Comparison of ENCODE assay signal across 1 cellular context in the genomic region with DNA sequence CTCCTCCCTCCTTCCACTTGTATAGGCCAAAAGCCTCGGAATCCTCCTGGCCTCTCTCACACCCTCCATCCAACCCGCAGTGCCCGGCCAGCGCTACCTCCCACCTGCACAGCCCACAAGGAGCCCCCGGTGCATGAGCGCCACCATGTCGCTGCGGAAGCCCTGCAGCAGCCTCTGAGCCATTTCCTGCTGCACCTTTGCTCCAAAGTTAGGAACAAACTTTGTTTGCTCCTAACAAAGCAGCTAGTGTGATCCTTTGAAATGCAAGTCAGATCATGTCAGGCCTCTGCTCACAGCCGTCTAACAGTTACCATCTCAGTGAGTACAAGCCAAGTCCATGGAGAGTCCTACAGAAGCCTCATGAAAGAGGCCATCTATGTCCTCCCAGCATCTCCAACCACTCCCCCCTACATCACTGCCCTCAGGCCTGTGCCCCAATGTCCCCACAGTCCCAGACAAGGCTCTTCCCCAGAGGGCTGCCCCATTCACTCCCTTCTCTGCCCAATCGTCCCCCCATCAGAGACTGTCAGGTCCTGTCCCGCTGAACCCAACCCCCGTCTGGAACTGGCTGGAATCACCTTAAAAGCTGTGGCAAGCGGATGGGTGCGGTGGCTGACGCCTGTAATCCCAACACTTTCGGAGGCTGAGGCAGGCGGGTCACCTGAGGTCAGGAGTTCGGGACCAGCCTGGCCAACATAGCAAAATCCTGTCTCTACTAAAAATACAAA.
TF ChIP-seq lines count a peak whose summit lies in the region.

No MANE protein-coding gene starts in this region.

TF ChIP-seq in HepG2, 621 proteins besides CTCF, POLR2A, EP300 and RAD21 (continued from another document and continues in another):
- TF ChIP-seq, protein P1, sequence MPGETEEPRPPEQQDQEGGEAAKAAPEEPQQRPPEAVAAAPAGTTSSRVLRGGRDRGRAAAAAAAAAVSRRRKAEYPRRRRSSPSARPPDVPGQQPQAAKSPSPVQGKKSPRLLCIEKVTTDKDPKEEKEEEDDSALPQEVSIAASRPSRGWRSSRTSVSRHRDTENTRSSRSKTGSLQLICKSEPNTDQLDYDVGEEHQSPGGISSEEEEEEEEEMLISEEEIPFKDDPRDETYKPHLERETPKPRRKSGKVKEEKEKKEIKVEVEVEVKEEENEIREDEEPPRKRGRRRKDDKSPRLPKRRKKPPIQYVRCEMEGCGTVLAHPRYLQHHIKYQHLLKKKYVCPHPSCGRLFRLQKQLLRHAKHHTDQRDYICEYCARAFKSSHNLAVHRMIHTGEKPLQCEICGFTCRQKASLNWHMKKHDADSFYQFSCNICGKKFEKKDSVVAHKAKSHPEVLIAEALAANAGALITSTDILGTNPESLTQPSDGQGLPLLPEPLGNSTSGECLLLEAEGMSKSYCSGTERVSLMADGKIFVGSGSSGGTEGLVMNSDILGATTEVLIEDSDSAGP (CRISPR knock-in tag; IDR thresholded peaks at IDR 0.05; ENCODE audit: borderline replicate concordance) = peak; percentile 64
- TF ChIP-seq JUNB (CRISPR knock-in tag; IDR thresholded peaks at IDR 0.05; ENCODE audit: borderline replicate concordance) (no peak), NONO (IDR thresholded peaks at IDR 0.05) (no peak), NONO (CRISPR knock-in tag; conservative IDR thresholded peaks at IDR 0.05) (0 out of 2 replicates have a peak, but pooled peaks have one; percentile 53), ZNF761 (CRISPR knock-in tag; conservative IDR thresholded peaks at IDR 0.05) (no peak), ELF3 (CRISPR knock-in tag; IDR thresholded peaks at IDR 0.05) (peak; percentile 75), PHF8 (CRISPR knock-in tag; IDR thresholded peaks at IDR 0.05) (peak; percentile 20; the same call in 1 of the 2 replicates), ZNF260 (CRISPR knock-in tag; IDR thresholded peaks at IDR 0.05; ENCODE audit: borderline replicate concordance, low read depth) (no peak), POLR2AphosphoS2 (IDR thresholded peaks at IDR 0.05; ENCODE audit: low read depth, low read length) (no peak), KLF9 (CRISPR knock-in tag; IDR thresholded peaks at IDR 0.05; ENCODE audit: low read depth) (no peak), PRPF4 (IDR thresholded peaks at IDR 0.05; ENCODE audit: low read depth, low read length, poor library complexity, severe bottlenecking) (no peak), POLR2G (IDR thresholded peaks at IDR 0.05; ENCODE audit: low read depth, low read length) (no peak), HNRNPLL (IDR thresholded peaks at IDR 0.05; ENCODE audit: low read depth, low read length, poor library complexity, severe bottlenecking) (peak; percentile 51), TOPORS (CRISPR knock-in tag; IDR thresholded peaks at IDR 0.05) (no peak), ZBTB38 (CRISPR knock-in tag; IDR thresholded peaks at IDR 0.05) (peak; percentile 99), RXRB (CRISPR knock-in tag; IDR thresholded peaks at IDR 0.05; ENCODE audit: borderline replicate concordance) (peak; percentile 51; the same call in 1 of the 2 replicates), GATAD1 (CRISPR knock-in tag; IDR thresholded peaks at IDR 0.05) (no peak), SRSF1 (optimal IDR thresholded peaks at IDR 0.05; ENCODE audit: low read depth, low read length) (no peak), ZNF629 (CRISPR knock-in tag; conservative IDR thresholded peaks at IDR 0.05) (0 out of 2 replicates have a peak, but pooled peaks have one; percentile 6), ZNF563 (CRISPR knock-in tag; IDR thresholded peaks at IDR 0.05) (no peak), ZNF644 (CRISPR knock-in tag; IDR thresholded peaks at IDR 0.05; ENCODE audit: low read depth) (no peak)
- TF ChIP-seq, protein P2, sequence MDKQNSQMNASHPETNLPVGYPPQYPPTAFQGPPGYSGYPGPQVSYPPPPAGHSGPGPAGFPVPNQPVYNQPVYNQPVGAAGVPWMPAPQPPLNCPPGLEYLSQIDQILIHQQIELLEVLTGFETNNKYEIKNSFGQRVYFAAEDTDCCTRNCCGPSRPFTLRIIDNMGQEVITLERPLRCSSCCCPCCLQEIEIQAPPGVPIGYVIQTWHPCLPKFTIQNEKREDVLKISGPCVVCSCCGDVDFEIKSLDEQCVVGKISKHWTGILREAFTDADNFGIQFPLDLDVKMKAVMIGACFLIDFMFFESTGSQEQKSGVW (CRISPR knock-in tag; IDR thresholded peaks at IDR 0.05; ENCODE audit: borderline replicate concordance) = no peak
- TF ChIP-seq, protein P3, sequence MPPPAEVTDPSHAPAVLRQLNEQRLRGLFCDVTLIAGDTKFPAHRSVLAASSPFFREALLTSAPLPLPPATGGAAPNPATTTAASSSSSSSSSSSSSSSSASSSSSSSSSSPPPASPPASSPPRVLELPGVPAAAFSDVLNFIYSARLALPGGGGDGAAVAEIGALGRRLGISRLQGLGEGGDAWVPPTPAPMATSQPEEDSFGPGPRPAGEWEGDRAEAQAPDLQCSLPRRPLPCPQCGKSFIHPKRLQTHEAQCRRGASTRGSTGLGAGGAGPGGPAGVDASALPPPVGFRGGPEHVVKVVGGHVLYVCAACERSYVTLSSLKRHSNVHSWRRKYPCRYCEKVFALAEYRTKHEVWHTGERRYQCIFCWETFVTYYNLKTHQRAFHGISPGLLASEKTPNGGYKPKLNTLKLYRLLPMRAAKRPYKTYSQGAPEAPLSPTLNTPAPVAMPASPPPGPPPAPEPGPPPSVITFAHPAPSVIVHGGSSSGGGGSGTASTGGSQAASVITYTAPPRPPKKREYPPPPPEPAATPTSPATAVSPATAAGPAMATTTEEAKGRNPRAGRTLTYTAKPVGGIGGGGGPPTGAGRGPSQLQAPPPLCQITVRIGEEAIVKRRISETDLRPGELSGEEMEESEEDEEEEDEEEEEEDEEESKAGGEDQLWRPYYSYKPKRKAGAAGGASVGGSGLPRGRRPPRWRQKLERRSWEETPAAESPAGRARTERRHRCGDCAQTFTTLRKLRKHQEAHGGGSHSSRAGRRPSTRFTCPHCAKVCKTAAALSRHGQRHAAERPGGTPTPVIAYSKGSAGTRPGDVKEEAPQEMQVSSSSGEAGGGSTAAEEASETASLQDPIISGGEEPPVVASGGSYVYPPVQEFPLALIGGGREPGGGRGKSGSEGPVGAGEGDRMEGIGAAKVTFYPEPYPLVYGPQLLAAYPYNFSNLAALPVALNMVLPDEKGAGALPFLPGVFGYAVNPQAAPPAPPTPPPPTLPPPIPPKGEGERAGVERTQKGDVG (CRISPR knock-in tag; IDR thresholded peaks at IDR 0.05; ENCODE audit: borderline replicate concordance) = peak; percentile 83; the same call in 1 of the 2 replicates
- TF ChIP-seq, protein P4, sequence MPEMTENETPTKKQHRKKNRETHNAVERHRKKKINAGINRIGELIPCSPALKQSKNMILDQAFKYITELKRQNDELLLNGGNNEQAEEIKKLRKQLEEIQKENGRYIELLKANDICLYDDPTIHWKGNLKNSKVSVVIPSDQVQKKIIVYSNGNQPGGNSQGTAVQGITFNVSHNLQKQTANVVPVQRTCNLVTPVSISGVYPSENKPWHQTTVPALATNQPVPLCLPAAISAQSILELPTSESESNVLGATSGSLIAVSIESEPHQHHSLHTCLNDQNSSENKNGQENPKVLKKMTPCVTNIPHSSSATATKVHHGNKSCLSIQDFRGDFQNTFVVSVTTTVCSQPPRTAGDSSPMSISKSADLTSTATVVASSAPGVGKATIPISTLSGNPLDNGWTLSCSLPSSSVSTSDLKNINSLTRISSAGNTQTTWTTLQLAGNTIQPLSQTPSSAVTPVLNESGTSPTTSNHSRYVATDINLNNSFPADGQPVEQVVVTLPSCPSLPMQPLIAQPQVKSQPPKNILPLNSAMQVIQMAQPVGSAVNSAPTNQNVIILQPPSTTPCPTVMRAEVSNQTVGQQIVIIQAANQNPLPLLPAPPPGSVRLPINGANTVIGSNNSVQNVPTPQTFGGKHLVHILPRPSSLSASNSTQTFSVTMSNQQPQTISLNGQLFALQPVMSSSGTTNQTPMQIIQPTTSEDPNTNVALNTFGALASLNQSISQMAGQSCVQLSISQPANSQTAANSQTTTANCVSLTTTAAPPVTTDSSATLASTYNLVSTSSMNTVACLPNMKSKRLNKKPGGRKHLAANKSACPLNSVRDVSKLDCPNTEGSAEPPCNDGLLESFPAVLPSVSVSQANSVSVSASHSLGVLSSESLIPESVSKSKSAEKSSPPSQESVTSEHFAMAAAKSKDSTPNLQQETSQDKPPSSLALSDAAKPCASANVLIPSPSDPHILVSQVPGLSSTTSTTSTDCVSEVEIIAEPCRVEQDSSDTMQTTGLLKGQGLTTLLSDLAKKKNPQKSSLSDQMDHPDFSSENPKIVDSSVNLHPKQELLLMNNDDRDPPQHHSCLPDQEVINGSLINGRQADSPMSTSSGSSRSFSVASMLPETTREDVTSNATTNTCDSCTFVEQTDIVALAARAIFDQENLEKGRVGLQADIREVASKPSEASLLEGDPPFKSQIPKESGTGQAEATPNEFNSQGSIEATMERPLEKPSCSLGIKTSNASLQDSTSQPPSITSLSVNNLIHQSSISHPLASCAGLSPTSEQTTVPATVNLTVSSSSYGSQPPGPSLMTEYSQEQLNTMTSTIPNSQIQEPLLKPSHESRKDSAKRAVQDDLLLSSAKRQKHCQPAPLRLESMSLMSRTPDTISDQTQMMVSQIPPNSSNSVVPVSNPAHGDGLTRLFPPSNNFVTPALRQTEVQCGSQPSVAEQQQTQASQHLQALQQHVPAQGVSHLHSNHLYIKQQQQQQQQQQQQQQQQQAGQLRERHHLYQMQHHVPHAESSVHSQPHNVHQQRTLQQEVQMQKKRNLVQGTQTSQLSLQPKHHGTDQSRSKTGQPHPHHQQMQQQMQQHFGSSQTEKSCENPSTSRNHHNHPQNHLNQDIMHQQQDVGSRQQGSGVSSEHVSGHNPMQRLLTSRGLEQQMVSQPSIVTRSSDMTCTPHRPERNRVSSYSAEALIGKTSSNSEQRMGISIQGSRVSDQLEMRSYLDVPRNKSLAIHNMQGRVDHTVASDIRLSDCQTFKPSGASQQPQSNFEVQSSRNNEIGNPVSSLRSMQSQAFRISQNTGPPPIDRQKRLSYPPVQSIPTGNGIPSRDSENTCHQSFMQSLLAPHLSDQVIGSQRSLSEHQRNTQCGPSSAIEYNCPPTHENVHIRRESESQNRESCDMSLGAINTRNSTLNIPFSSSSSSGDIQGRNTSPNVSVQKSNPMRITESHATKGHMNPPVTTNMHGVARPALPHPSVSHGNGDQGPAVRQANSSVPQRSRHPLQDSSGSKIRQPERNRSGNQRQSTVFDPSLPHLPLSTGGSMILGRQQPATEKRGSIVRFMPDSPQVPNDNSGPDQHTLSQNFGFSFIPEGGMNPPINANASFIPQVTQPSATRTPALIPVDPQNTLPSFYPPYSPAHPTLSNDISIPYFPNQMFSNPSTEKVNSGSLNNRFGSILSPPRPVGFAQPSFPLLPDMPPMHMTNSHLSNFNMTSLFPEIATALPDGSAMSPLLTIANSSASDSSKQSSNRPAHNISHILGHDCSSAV (CRISPR knock-in tag; IDR thresholded peaks at IDR 0.05; ENCODE audit: borderline replicate concordance) = no peak
- TF ChIP-seq, protein P5, sequence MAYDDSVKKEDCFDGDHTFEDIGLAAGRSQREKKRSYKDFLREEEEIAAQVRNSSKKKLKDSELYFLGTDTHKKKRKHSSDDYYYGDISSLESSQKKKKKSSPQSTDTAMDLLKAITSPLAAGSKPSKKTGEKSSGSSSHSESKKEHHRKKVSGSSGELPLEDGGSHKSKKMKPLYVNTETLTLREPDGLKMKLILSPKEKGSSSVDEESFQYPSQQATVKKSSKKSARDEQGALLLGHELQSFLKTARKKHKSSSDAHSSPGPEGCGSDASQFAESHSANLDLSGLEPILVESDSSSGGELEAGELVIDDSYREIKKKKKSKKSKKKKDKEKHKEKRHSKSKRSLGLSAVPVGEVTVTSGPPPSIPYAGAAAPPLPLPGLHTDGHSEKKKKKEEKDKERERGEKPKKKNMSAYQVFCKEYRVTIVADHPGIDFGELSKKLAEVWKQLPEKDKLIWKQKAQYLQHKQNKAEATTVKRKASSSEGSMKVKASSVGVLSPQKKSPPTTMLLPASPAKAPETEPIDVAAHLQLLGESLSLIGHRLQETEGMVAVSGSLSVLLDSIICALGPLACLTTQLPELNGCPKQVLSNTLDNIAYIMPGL (CRISPR knock-in tag; IDR thresholded peaks at IDR 0.05; ENCODE audit: borderline replicate concordance in 1 of 2, low read depth in 1 of 2) = 0 out of 4 replicates have a peak, but pooled peaks of 1 of the 2 experiments have one; percentile 51
- TF ChIP-seq, protein P6, sequence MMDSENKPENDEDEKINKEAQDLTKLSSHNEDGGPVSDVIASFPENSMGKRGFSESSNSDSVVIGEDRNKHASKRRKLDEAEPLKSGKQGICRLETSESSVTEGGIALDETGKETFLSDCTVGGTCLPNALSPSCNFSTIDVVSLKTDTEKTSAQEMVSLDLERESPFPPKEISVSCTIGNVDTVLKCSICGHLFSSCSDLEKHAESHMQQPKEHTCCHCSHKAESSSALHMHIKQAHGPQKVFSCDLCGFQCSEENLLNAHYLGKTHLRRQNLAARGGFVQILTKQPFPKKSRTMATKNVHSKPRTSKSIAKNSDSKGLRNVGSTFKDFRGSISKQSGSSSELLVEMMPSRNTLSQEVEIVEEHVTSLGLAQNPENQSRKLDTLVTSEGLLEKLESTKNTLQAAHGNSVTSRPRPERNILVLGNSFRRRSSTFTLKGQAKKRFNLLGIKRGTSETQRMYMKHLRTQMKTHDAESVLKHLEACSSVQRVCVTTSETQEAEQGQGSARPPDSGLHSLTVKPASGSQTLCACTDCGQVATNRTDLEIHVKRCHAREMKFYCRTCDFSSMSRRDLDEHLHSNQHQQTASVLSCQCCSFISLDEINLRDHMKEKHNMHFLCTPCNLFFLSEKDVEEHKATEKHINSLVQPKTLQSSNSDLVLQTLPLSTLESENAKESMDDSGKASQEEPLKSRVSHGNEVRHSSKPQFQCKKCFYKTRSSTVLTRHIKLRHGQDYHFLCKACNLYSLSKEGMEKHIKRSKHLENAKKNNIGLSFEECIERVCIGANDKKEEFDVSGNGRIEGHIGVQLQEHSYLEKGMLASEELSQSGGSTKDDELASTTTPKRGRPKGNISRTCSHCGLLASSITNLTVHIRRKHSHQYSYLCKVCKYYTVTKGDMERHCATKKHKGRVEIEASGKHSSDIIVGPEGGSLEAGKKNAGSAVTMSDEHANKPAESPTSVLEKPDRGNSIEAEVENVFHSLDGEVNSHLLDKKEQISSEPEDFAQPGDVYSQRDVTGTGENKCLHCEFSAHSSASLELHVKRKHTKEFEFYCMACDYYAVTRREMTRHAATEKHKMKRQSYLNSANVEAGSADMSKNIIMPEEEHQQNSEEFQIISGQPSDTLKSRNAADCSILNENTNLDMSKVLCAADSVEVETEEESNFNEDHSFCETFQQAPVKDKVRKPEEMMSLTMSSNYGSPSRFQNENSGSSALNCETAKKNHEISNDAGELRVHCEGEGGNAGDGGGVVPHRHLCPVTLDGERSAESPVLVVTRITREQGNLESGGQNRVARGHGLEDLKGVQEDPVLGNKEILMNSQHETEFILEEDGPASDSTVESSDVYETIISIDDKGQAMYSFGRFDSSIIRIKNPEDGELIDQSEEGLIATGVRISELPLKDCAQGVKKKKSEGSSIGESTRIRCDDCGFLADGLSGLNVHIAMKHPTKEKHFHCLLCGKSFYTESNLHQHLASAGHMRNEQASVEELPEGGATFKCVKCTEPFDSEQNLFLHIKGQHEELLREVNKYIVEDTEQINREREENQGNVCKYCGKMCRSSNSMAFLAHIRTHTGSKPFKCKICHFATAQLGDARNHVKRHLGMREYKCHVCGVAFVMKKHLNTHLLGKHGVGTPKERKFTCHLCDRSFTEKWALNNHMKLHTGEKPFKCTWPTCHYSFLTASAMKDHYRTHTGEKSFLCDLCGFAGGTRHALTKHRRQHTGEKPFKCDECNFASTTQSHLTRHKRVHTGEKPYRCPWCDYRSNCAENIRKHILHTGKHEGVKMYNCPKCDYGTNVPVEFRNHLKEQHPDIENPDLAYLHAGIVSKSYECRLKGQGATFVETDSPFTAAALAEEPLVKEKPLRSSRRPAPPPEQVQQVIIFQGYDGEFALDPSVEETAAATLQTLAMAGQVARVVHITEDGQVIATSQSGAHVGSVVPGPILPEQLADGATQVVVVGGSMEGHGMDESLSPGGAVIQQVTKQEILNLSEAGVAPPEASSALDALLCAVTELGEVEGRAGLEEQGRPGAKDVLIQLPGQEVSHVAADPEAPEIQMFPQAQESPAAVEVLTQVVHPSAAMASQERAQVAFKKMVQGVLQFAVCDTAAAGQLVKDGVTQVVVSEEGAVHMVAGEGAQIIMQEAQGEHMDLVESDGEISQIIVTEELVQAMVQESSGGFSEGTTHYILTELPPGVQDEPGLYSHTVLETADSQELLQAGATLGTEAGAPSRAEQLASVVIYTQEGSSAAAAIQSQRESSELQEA (CRISPR knock-in tag; IDR thresholded peaks at IDR 0.05; ENCODE audit: not compliant biosample characterization) = no peak
